Comparison of ENCODE assay signal across 9 cellular contexts in genomic region chr15:64990168-64990470, GRCh38. TPM values are rescaled to one million over a fixed set of nuclear protein-coding genes. Genes with fewer than 3 reads are reported as not detected.
DNase-seq lines count a peak whose midpoint lies in the region; ATAC-seq lines count a peak whose summit lies in the region.
"Had no signal": no experiment of that assay in that cellular context is flagged by ENCODE, and none has a peak within 500 bp of the region (broad histone marks: within the 10 kb centered on the region; RNA-seq: fewer than 3 reads in every experiment).

No MANE protein-coding gene starts in this region.

- H3K9me3 ChIP-seq in HUES48 (ENCODE audit: control insufficient read depth, insufficient read depth, low read length): no peaks in the 10 kb centered on the region

- H3K27ac Mint-ChIP-seq in activated naive CD8-positive, alpha-beta T cell treated with anti-CD3 and anti-CD28 coated beads, Interleukin-2, amount 10 ng/mL, durations not matched to agents 7 days and 5 days: peak overlapping the region; percentile 90
- peak overlapping the region; percentile 95 for H3K27ac Mint-ChIP-seq in stimulated activated memory B cell treated with anti-CD40 and anti-IgM and Interleukin-4, amounts not matched to agents 10 μg/mL and 1 μg/mL and 100 μg/mL, for 72 hours

- no peaks in the 10 kb centered on the region for H3K9me3 Mint-ChIP-seq in activated naive CD8-positive, alpha-beta T cell treated with anti-CD3 and anti-CD28 coated beads, Interleukin-2, amount 10 ng/mL, durations not matched to agents 7 days and 5 days
- H3K9me3 Mint-ChIP-seq in stimulated activated memory B cell treated with anti-CD40 and anti-IgM and Interleukin-4, amounts not matched to agents 10 μg/mL and 1 μg/mL and 100 μg/mL, for 72 hours: no peaks in the 10 kb centered on the region

- peak overlapping the region; percentile 42 for H3K27ac ChIP-seq in HUES48 (ENCODE audit: low read depth, low read length)

- H3K4me3 Mint-ChIP-seq in activated naive CD8-positive, alpha-beta T cell treated with anti-CD3 and anti-CD28 coated beads, Interleukin-2, amount 10 ng/mL, durations not matched to agents 7 days and 5 days: peak overlapping the region; percentile 94
- H3K4me3 Mint-ChIP-seq in stimulated activated memory B cell treated with anti-CD40 and anti-IgM and Interleukin-4, amounts not matched to agents 10 μg/mL and 1 μg/mL and 100 μg/mL, for 72 hours: peak overlapping the region; percentile 94

- no peaks in the 10 kb centered on the region for H3K27me3 Mint-ChIP-seq in activated naive CD8-positive, alpha-beta T cell treated with anti-CD3 and anti-CD28 coated beads, Interleukin-2, amount 10 ng/mL, durations not matched to agents 7 days and 5 days
- no peaks in the 10 kb centered on the region for H3K27me3 Mint-ChIP-seq in stimulated activated memory B cell treated with anti-CD40 and anti-IgM and Interleukin-4, amounts not matched to agents 10 μg/mL and 1 μg/mL and 100 μg/mL, for 72 hours

- peaks cover 7% of the 10 kb centered on the region; the same call in 1 of the 2 replicates for H3K4me1 ChIP-seq in HUES48 (ENCODE audit: control insufficient read depth, insufficient read depth, low read length)

- POLR2A ChIA-PET in activated naive CD8-positive, alpha-beta T cell treated with anti-CD3 and anti-CD28 coated beads, Interleukin-2, amount 10 ng/mL, durations not matched to agents 7 days and 5 days (lab: Charles Lee): interaction anchor here (0.6 to 1.8 kb wide), 4 partner anchors 96 to 607 kb away, joined by 3 to 10 read pairs (median 3); partner anchors contain the start of gene RNU5B-1

- H3K36me3 ChIP-seq in HUES48 (ENCODE audit: control insufficient read depth, insufficient read depth, low read length): peaks cover 6% of the 10 kb centered on the region; the same call in 1 of the 2 replicates

- ATAC-seq in activated naive CD8-positive, alpha-beta T cell treated with anti-CD3 and anti-CD28 coated beads, Interleukin-2, amount 10 ng/mL, durations not matched to agents 7 days and 5 days (ENCODE audit: low read depth): no peak
- no peak for ATAC-seq in stimulated activated memory B cell treated with anti-CD40 and anti-IgM and Interleukin-4, amounts not matched to agents 10 μg/mL and 1 μg/mL and 100 μg/mL, for 72 hours
- no peak for ATAC-seq in GM21360 (IDR thresholded peaks at IDR 0.05; ENCODE audit: unreplicated experiment)
- ATAC-seq in esophagus mucosa: no peak
- ATAC-seq in HG03354 (IDR thresholded peaks at IDR 0.05; ENCODE audit: poor library complexity, severe bottlenecking, unreplicated experiment): no peak

- peaks cover 36% of the 10 kb centered on the region for H3K4me1 Mint-ChIP-seq in activated naive CD8-positive, alpha-beta T cell treated with anti-CD3 and anti-CD28 coated beads, Interleukin-2, amount 10 ng/mL, durations not matched to agents 7 days and 5 days
- H3K4me1 Mint-ChIP-seq in stimulated activated memory B cell treated with anti-CD40 and anti-IgM and Interleukin-4, amounts not matched to agents 10 μg/mL and 1 μg/mL and 100 μg/mL, for 72 hours: peaks cover 52% of the 10 kb centered on the region

- peaks cover 2% of the 10 kb centered on the region for H3K36me3 Mint-ChIP-seq in activated naive CD8-positive, alpha-beta T cell treated with anti-CD3 and anti-CD28 coated beads, Interleukin-2, amount 10 ng/mL, durations not matched to agents 7 days and 5 days
- peaks cover 5% of the 10 kb centered on the region for H3K36me3 Mint-ChIP-seq in stimulated activated memory B cell treated with anti-CD40 and anti-IgM and Interleukin-4, amounts not matched to agents 10 μg/mL and 1 μg/mL and 100 μg/mL, for 72 hours

- no peaks in the 10 kb centered on the region for H3K27me3 ChIP-seq in HUES48 (ENCODE audit: control insufficient read depth, insufficient read depth, low read length)

- DNase-seq in activated naive CD8-positive, alpha-beta T cell treated with anti-CD3 and anti-CD28 coated beads, Interleukin-2, amount 10 ng/mL, durations not matched to agents 7 days and 5 days: no peak
- no peak for DNase-seq in hepatic stellate cell (ENCODE audit: low spot score)

- H3K4me3 ChIP-seq in HUES48 (ENCODE audit: low read depth, low read length) (peak overlapping the region; percentile 99), iPS-11a (ENCODE audit: low read depth, low read length) (peak overlapping the region; percentile 89)

- peak overlapping the region; percentile 31; the same call in 1 of the 2 replicates for H3K9ac ChIP-seq in HUES48 (ENCODE audit: low read depth, low read length)

RNA-seq across cellular contexts. Expression of gene SPG21, which starts 0.4 kb away (rescaled TPM):
- total RNA-seq in activated naive CD8-positive, alpha-beta T cell treated with anti-CD3 and anti-CD28 coated beads, Interleukin-2, amount 10 ng/mL, durations not matched to agents 7 days and 5 days: 10 to 100 TPM; 55.1 to 57.0 TPM
- total RNA-seq in esophagus mucosa: 48.7 TPM

RNA-seq across cellular contexts. Expression of gene MTFMT, which starts 39.3 kb away (rescaled TPM):
- 10 to 100 TPM; 19.8 to 21.3 TPM for total RNA-seq in activated naive CD8-positive, alpha-beta T cell treated with anti-CD3 and anti-CD28 coated beads, Interleukin-2, amount 10 ng/mL, durations not matched to agents 7 days and 5 days
- total RNA-seq in esophagus mucosa: 9.8 TPM

RNA-seq across cellular contexts. Expression of gene SLC51B, which starts 55.1 kb away (rescaled TPM):
- total RNA-seq in activated naive CD8-positive, alpha-beta T cell treated with anti-CD3 and anti-CD28 coated beads, Interleukin-2, amount 10 ng/mL, durations not matched to agents 7 days and 5 days: not detected
- not detected for total RNA-seq in esophagus mucosa
- total RNA-seq: M059J had no signal
